24 cellular contexts compared by ENCODE assay signal in genomic region chr13:71854401-71854800, GRCh38. TPM values are rescaled to one million over a fixed set of nuclear protein-coding genes. Genes with fewer than 3 reads are reported as not detected.
"Had no signal": no experiment of that assay in that cellular context is flagged by ENCODE, and none has a peak within 500 bp of the region (broad histone marks: within the 10 kb centered on the region; RNA-seq: fewer than 3 reads in every experiment).

No MANE protein-coding gene starts in this region.

- H3K4me1 Mint-ChIP-seq: naive thymus-derived CD8-positive, alpha-beta T cell; stimulated activated naive B cell treated with anti-CD40 and anti-IgM and Interleukin-4, amounts not matched to agents 10 μg/mL and 1 μg/mL and 100 μg/mL, for 72 hours had no signal

- H3K27me3 Mint-ChIP-seq: progenitor cell of endocrine pancreas; stimulated activated naive B cell treated with anti-CD40 and anti-IgM and Interleukin-4, amounts not matched to agents 10 μg/mL and 1 μg/mL and 100 μg/mL, for 72 hours had no signal

- H3K36me3 ChIP-seq: left lung, lower lobe of right lung, ovary, right atrium auricular region, right lobe of liver, suprapubic skin, thoracic aorta, tibial artery, upper lobe of right lung had no signal

- H3K4me3 Mint-ChIP-seq: naive thymus-derived CD8-positive, alpha-beta T cell; nephron; stimulated activated naive B cell treated with anti-CD40 and anti-IgM and Interleukin-4, amounts not matched to agents 10 μg/mL and 1 μg/mL and 100 μg/mL, for 72 hours had no signal

- ATAC-seq: left colon; left lung; lower lobe of right lung; naive thymus-derived CD8-positive, alpha-beta T cell; right lobe of liver; stimulated activated naive B cell treated with anti-CD40 and anti-IgM and Interleukin-4, amounts not matched to agents 10 μg/mL and 1 μg/mL and 100 μg/mL, for 72 hours; stimulated activated naive CD8-positive, alpha-beta T cell treated with anti-CD3 and anti-CD28 coated beads, Interleukin-15, Interleukin-2, amounts not matched to agents 100 U/mL and 50 U/mL, for 24 hours; upper lobe of right lung had no signal

- H3K4me3 ChIP-seq: left lung, lower lobe of right lung, ovary, right atrium auricular region, right lobe of liver, smooth muscle cell, suprapubic skin, thoracic aorta, tibial artery, upper lobe of right lung had no signal

- H3K27me3 ChIP-seq: left lung, ovary, right atrium auricular region, right lobe of liver, suprapubic skin, tibial artery, upper lobe of right lung had no signal

- H3K27ac Mint-ChIP-seq: naive thymus-derived CD8-positive, alpha-beta T cell; progenitor cell of endocrine pancreas; stimulated activated naive B cell treated with anti-CD40 and anti-IgM and Interleukin-4, amounts not matched to agents 10 μg/mL and 1 μg/mL and 100 μg/mL, for 72 hours had no signal

- H3K9me3 ChIP-seq: left lung, lower lobe of right lung, ovary, right atrium auricular region, right lobe of liver, suprapubic skin, thoracic aorta, tibial artery, upper lobe of right lung had no signal

- H3K4me1 ChIP-seq: lower lobe of right lung, right atrium auricular region, right lobe of liver, suprapubic skin, tibial artery, upper lobe of right lung had no signal

- FAIRE-seq: urothelium cell line had no signal

- H3K4me2 ChIP-seq: smooth muscle cell had no signal

- H3K27ac ChIP-seq: left lung, lower lobe of right lung, ovary, right atrium auricular region, right lobe of liver, suprapubic skin, thoracic aorta, tibial artery, upper lobe of right lung had no signal

- H3K9me3 Mint-ChIP-seq: naive thymus-derived CD8-positive, alpha-beta T cell; nephron; stimulated activated naive B cell treated with anti-CD40 and anti-IgM and Interleukin-4, amounts not matched to agents 10 μg/mL and 1 μg/mL and 100 μg/mL, for 72 hours had no signal

- H3K36me3 Mint-ChIP-seq: naive thymus-derived CD8-positive, alpha-beta T cell; stimulated activated naive B cell treated with anti-CD40 and anti-IgM and Interleukin-4, amounts not matched to agents 10 μg/mL and 1 μg/mL and 100 μg/mL, for 72 hours had no signal

- DNase-seq: hippocampal formation; kidney; left colon; left lung; lower lobe of right lung; mammary epithelial cell; mesenchymal stem cell; naive thymus-derived CD8-positive, alpha-beta T cell; ovary; right lobe of liver; stimulated activated CD4-positive, alpha-beta T cell treated with anti-CD3 and anti-CD28 coated beads, Interleukin-1b, Interleukin-23, amount 100 ng/mL, for 48 hours; stimulated activated CD4-positive, alpha-beta T cell treated with anti-CD3 and anti-CD28 coated beads, Interleukin-4, amount 100 ng/mL, for 1 hour; stimulated activated naive B cell treated with anti-CD40 and anti-IgM and Interleukin-4, amounts not matched to agents 10 μg/mL and 1 μg/mL and 100 μg/mL, for 72 hours; stimulated activated naive CD8-positive, alpha-beta T cell treated with anti-CD3 and anti-CD28 coated beads, Interleukin-15, Interleukin-2, amounts not matched to agents 100 U/mL and 50 U/mL, for 24 hours; tibial artery; trophoblast cell; upper lobe of right lung had no signal

RNA-seq across cellular contexts. Expression of gene DACH1, which starts 12.6 kb away (rescaled TPM):
- total RNA-seq: naive thymus-derived CD8-positive, alpha-beta T cell had no signal
